Comparison of ENCODE assay signal across 8 cellular contexts in genomic region chr17:17041571-17042380, GRCh38. TPM values are rescaled to one million over a fixed set of nuclear protein-coding genes. Genes with fewer than 3 reads are reported as not detected.
DNase-seq lines count a peak whose midpoint lies in the region; ATAC-seq and TF ChIP-seq lines count a peak whose summit lies in the region.

No MANE protein-coding gene starts in this region.

- 7 to 11% methylated on average over 27 to 40 of the region's 44 CpGs for WGBS in lower leg skin, 2 donors

- ATAC-seq in GM19452 (IDR thresholded peaks at IDR 0.05; ENCODE audit: unreplicated experiment) = peak; percentile 91
- ATAC-seq in HG03571 (IDR thresholded peaks at IDR 0.05; ENCODE audit: unreplicated experiment) = peak; percentile 94

- DNase-seq in CD1c-positive myeloid dendritic cell (ENCODE audit: extremely low spot score) (peak; percentile 96), NCI-H748 treated with DMSO at 0.1 percent for 48 hours (lab: John Stamatoyannopoulos, UW) (peak; percentile 92), dorsolateral prefrontal cortex (peak; percentile 99 to 100 (median 99)), lower leg skin (ENCODE audit: low spot score in 2 of 2) (peak; percentile 97 to 100)
- peak; percentile 97 to 98 for DNase-seq in activated CD4-positive, alpha-beta T cell treated with anti-CD3 and anti-CD28 coated beads, Interleukin-2, amount 50 U/mL, for 48 hours
- DNase-seq in stimulated activated CD4-positive, alpha-beta T cell treated with anti-CD3 and anti-CD28 coated beads, Interleukin-4, amount 100 ng/mL, for 24 hours = peak; percentile 97

- H3K27me3 ChIP-seq in dorsolateral prefrontal cortex = no peaks in the 10 kb centered on the region

- peak in 12 of 56 donors; percentile 7 to 39 (median 18) for TF ChIP-seq CTCF in dorsolateral prefrontal cortex (IDR thresholded peaks at IDR 0.05 in 54 of 56, conservative IDR thresholded peaks at IDR 0.05 in 2 of 56; ENCODE audit: low read depth in 1 of 56, partially characterized antibody in 56 of 56)
- TF ChIP-seq CTCF in lower leg skin (IDR thresholded peaks at IDR 0.05) = no peak

- intact Hi-C loops in dorsolateral prefrontal cortex (cut with DNase I) (loop anchor here in 1 of 2 donors (2.0 to 10.0 kb wide), 3 partner anchors 21 to 63 kb away; no protein-coding TSS in a partner anchor), lower leg skin (cut with DNase I; ENCODE audit: low total_unique reads) (no loop called here)

- H3K27ac ChIP-seq in dorsolateral prefrontal cortex = peak overlapping the region; percentile 49 to 94 (median 87)

- H3K4me3 ChIP-seq in dorsolateral prefrontal cortex (peak overlapping the region; percentile 49 to 86 (median 69)), lower leg skin (ENCODE audit: low read depth, poor library complexity, severe bottlenecking) (no peak overlapping the region)

- no peak for TF ChIP-seq POLR2A in lower leg skin (IDR thresholded peaks at IDR 0.05)

RNA-seq across cellular contexts. Expression of gene MPRIP, which starts 0.5 kb away (rescaled TPM):
- 100 to 1,000 TPM; 402 to 682 (median 476) TPM for total RNA-seq in dorsolateral prefrontal cortex
- total RNA-seq in lower leg skin = 100 to 1,000 TPM; 128 to 217 (median 141) TPM
